In genomic region chr2:2324565-2325101, GRCh38 we compare ENCODE assay signal across 17 cellular contexts. TPM values are rescaled to one million over a fixed set of nuclear protein-coding genes. Genes with fewer than 3 reads are reported as not detected.
DNase-seq lines count a peak whose midpoint lies in the region; TF ChIP-seq lines count a peak whose summit lies in the region.
"Had no signal": no experiment of that assay in that cellular context is flagged by ENCODE, and none has a peak within 500 bp of the region (broad histone marks: within the 10 kb centered on the region; RNA-seq: fewer than 3 reads in every experiment).

No MANE protein-coding gene starts in this region.

- peak overlapping the region; percentile 39 for H3K4me3 Mint-ChIP-seq in neural progenitor cell
- H3K4me3 Mint-ChIP-seq: CD4-positive, CD25-positive, alpha-beta regulatory T cell had no signal

- peaks cover 49% of the 10 kb centered on the region for H3K27me3 ChIP-seq in neural progenitor cell
- H3K27me3 ChIP-seq in osteoblast (ENCODE audit: insufficient read depth, low read length) = no peaks in the 10 kb centered on the region
- no peaks in the 10 kb centered on the region for H3K27me3 ChIP-seq in ascending aorta
- H3K27me3 ChIP-seq in vagina = no peaks in the 10 kb centered on the region
- H3K27me3 ChIP-seq: testis had no signal

- peaks cover 11% of the 10 kb centered on the region for H3F3A ChIP-seq in neural progenitor cell (ENCODE audit: low read depth)

- no peak overlapping the region for H2AFZ ChIP-seq in neural progenitor cell (replicated peaks)
- H2AFZ ChIP-seq in osteoblast (ENCODE audit: low read length) = no peak overlapping the region

- TF ChIP-seq CTCF in neural progenitor cell (IDR thresholded peaks at IDR 0.05) (no peak), osteoblast (IDR thresholded peaks at IDR 0.05; ENCODE audit: extremely low read depth, low read depth, low read length) (no peak), ascending aorta (IDR thresholded peaks at IDR 0.05) (no peak), vagina (IDR thresholded peaks at IDR 0.05) (no peak)

- H3K4me1 ChIP-seq in neural progenitor cell (peaks cover 23% of the 10 kb centered on the region), osteoblast (ENCODE audit: insufficient read depth, low read length) (no peaks in the 10 kb centered on the region), ascending aorta (no peaks in the 10 kb centered on the region), vagina (no peaks in the 10 kb centered on the region)
- H3K4me1 ChIP-seq: gastrocnemius medialis, testis had no signal

- DNase-seq in NCI-H1417 (lab: John Stamatoyannopoulos, UW) (peak; percentile 40 to 94 (median 86)), NCI-H2227 treated with DMSO at 0.1 percent for 48 hours (lab: John Stamatoyannopoulos, UW) (peak; percentile 82), neural progenitor cell (ENCODE audit: low spot score) (peak; percentile 47), osteoblast (ENCODE audit: insufficient read length, low spot score, missing footprints) (no peak), ascending aorta (ENCODE audit: low spot score in 2 of 2) (no peak), ACHN (no peak), vagina (ENCODE audit: extremely low spot score in 2 of 2) (no peak)
- DNase-seq: CD4-positive, CD25-positive, alpha-beta regulatory T cell; effector CD8-positive, alpha-beta T cell; gastrocnemius medialis; testis; WERI-Rb-1 had no signal

- H3K4me2 ChIP-seq in neural progenitor cell = peak overlapping the region; percentile 66
- no peak overlapping the region for H3K4me2 ChIP-seq in osteoblast (ENCODE audit: insufficient read depth, low read length)
- H3K4me2 ChIP-seq: smooth muscle cell had no signal

- H3K9me3 ChIP-seq in neural progenitor cell (ENCODE audit: low read depth) (no peaks in the 10 kb centered on the region), osteoblast (ENCODE audit: low read depth, low read length) (no peaks in the 10 kb centered on the region), ascending aorta (no peaks in the 10 kb centered on the region), vagina (no peaks in the 10 kb centered on the region)
- H3K9me3 ChIP-seq: gastrocnemius medialis, testis had no signal

- no peak overlapping the region for H3K27ac Mint-ChIP-seq in neural progenitor cell
- H3K27ac Mint-ChIP-seq: CD4-positive, CD25-positive, alpha-beta regulatory T cell; nephron had no signal

- TF ChIP-seq POLR2A in vagina (IDR thresholded peaks at IDR 0.05) = no peak

- peak overlapping the region; percentile 22 for H3K4me3 ChIP-seq in neural progenitor cell
- H3K4me3 ChIP-seq in osteoblast (ENCODE audit: insufficient read depth, low read length) = no peak overlapping the region
- H3K4me3 ChIP-seq in ascending aorta = no peak overlapping the region
- H3K4me3 ChIP-seq in vagina = no peak overlapping the region
- H3K4me3 ChIP-seq: gastrocnemius medialis, K562, SK-N-MC, smooth muscle cell, testis had no signal

- no peaks in the 10 kb centered on the region for H3K79me2 ChIP-seq in neural progenitor cell (ENCODE audit: low read depth)
- no peaks in the 10 kb centered on the region for H3K79me2 ChIP-seq in osteoblast (ENCODE audit: insufficient read depth, low read length)

- H3K27ac ChIP-seq in angular gyrus (ENCODE audit: low read depth, low read length) (peak overlapping the region; percentile 75), neural progenitor cell (no peak overlapping the region), osteoblast (ENCODE audit: low read depth, low read length) (no peak overlapping the region), ascending aorta (no peak overlapping the region), vagina (no peak overlapping the region)
- H3K27ac ChIP-seq: gastrocnemius medialis, SK-N-MC, testis, WERI-Rb-1 had no signal

- H3K9ac ChIP-seq in neural progenitor cell = no peak overlapping the region

- H3K27me3 Mint-ChIP-seq in neural progenitor cell (ENCODE audit: insufficient read depth, low read depth) = peaks cover 21% of the 10 kb centered on the region

- in situ Hi-C loops in ACHN (cut with HindIII; ENCODE audit: low pct_ligation_motif_present, low pct_unique_long_range_greater_than_20kb, low sequenced_read_pairs) = no loop called here

- H3K36me3 Mint-ChIP-seq in neural progenitor cell = no peaks in the 10 kb centered on the region
- H3K36me3 Mint-ChIP-seq: CD4-positive, CD25-positive, alpha-beta regulatory T cell had no signal

- intact Hi-C loops in ascending aorta (cut with DNase I) = no loop called here
- intact Hi-C loops in vagina (cut with DNase I) = no loop called here

- H3K4me1 Mint-ChIP-seq in neural progenitor cell = peaks cover 20% of the 10 kb centered on the region
- H3K4me1 Mint-ChIP-seq: CD4-positive, CD25-positive, alpha-beta regulatory T cell; nephron had no signal

- H3K36me3 ChIP-seq in neural progenitor cell (no peaks in the 10 kb centered on the region), osteoblast (ENCODE audit: insufficient read depth, low read length) (no peaks in the 10 kb centered on the region), ascending aorta (no peaks in the 10 kb centered on the region), vagina (no peaks in the 10 kb centered on the region)
- H3K36me3 ChIP-seq: gastrocnemius medialis, WERI-Rb-1 had no signal

- peaks cover 7% of the 10 kb centered on the region for H4K20me1 ChIP-seq in neural progenitor cell (ENCODE audit: low read depth)
- H4K20me1 ChIP-seq in osteoblast (ENCODE audit: insufficient read depth, low read length) = no peaks in the 10 kb centered on the region

- no peaks in the 10 kb centered on the region for H3K9me3 Mint-ChIP-seq in neural progenitor cell
- H3K9me3 Mint-ChIP-seq: nephron had no signal

RNA-seq across cellular contexts. Expression of gene MYT1L, which starts 6.4 kb away (rescaled TPM):
- 0.03 TPM in 1 of 2 replicates, not detected in the other for total RNA-seq in neural progenitor cell (ENCODE audit: low replicate concordance)
- not detected in 2 replicates for total RNA-seq in osteoblast
- total RNA-seq in ascending aorta = not detected
- 1.2 TPM for total RNA-seq in vagina
- total RNA-seq: CD4-positive, CD25-positive, alpha-beta regulatory T cell; gastrocnemius medialis; K562; smooth muscle cell had no signal

Comparison
In these comparisons a context has a peak if more than half of its experiments do, and no peak if none do; other contexts are left out.
1. DNase-seq: peak in NCI-H1417 (3 of 3), NCI-H2227 treated with DMSO at 0.1 percent for 48 hours (single experiment) and neural progenitor cell (single experiment); none in osteoblast (single experiment), ascending aorta (0 of 2), ACHN (single experiment) and vagina (0 of 2).